Comparison of ENCODE assay signal across 28 cellular contexts in the genomic region with DNA sequence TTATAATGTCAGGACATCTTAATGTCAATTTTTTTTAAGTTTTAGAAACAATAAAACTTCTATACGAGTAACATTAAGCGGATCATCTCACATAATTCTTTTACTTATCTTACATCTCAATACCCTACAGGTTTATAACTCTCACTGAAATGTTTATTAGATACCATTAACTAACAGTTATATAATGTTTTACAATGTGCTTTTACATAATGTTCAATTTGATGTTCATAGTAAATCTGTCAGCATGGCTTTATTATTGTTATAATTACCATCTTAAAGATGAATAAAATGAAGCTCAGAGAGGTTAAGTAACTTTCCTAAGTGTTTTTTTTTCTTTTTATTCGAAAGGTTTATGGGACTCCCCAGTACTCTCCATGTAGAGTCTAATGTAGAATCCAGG.
"Had no signal": no experiment of that assay in that cellular context is flagged by ENCODE, and none has a peak within 500 bp of the region (broad histone marks: within the 10 kb centered on the region; RNA-seq: fewer than 3 reads in every experiment).

No MANE protein-coding gene starts in this region.

- H3K27ac ChIP-seq: colonic mucosa, coronary artery, dorsolateral prefrontal cortex, epithelial cell of prostate, esophagus muscularis mucosa, esophagus squamous epithelium, foreskin keratinocyte, gastrocnemius medialis, gastroesophageal sphincter, heart left ventricle, heart right ventricle had no signal

- H3K4me3 ChIP-seq: colonic mucosa, coronary artery, dorsolateral prefrontal cortex, esophagus muscularis mucosa, esophagus squamous epithelium, gastrocnemius medialis, gastroesophageal sphincter, heart left ventricle, heart right ventricle had no signal

- H3K9me3 Mint-ChIP-seq: dendritic cell treated with granulocyte-macrophage colony-stimulating factor and Interleukin-4, amounts not matched to agents 40 ng/mL and 50 ng/mL, for 4 days; endodermal cell had no signal

- H3K36me3 ChIP-seq: colonic mucosa, esophagus muscularis mucosa, esophagus squamous epithelium, gastrocnemius medialis, gastroesophageal sphincter, heart left ventricle, heart right ventricle had no signal

- DNase-seq: colonic mucosa; cortex of kidney; dermis blood vessel endothelial cell; dorsolateral prefrontal cortex; effector CD4-positive, alpha-beta T cell; effector CD8-positive, alpha-beta T cell; effector memory CD4-positive, alpha-beta T cell; effector memory CD8-positive, alpha-beta T cell; endodermal cell; erythroblast; esophagus squamous epithelium; foreskin fibroblast; foreskin keratinocyte; foreskin melanocyte; gastrocnemius medialis; glutamatergic neuron; head of caudate nucleus; heart left ventricle; heart right ventricle had no signal

- H3K4me3 Mint-ChIP-seq: dendritic cell treated with granulocyte-macrophage colony-stimulating factor and Interleukin-4, amounts not matched to agents 40 ng/mL and 50 ng/mL, for 4 days; effector memory CD8-positive, alpha-beta T cell; endodermal cell had no signal

- H3K27ac Mint-ChIP-seq: dendritic cell treated with granulocyte-macrophage colony-stimulating factor and Interleukin-4, amounts not matched to agents 40 ng/mL and 50 ng/mL, for 4 days; effector memory CD8-positive, alpha-beta T cell; endodermal cell had no signal

- H3K27me3 Mint-ChIP-seq: effector memory CD8-positive, alpha-beta T cell had no signal

- FAIRE-seq: colon, endometrium, endothelial cell of umbilical vein, frontal cortex had no signal

- H3K27me3 ChIP-seq: colonic mucosa, dorsolateral prefrontal cortex, esophagus muscularis mucosa, esophagus squamous epithelium, foreskin keratinocyte, gastrocnemius medialis, gastroesophageal sphincter, heart left ventricle, heart right ventricle had no signal

- H3K4me1 ChIP-seq: colonic mucosa, esophagus squamous epithelium, foreskin keratinocyte, gastrocnemius medialis, gastroesophageal sphincter, heart left ventricle, heart right ventricle had no signal

- H3K9me3 ChIP-seq: colonic mucosa, esophagus muscularis mucosa, esophagus squamous epithelium, gastrocnemius medialis, gastroesophageal sphincter, heart left ventricle, heart right ventricle had no signal
